28 cellular contexts compared by ENCODE assay signal in the genomic region with DNA sequence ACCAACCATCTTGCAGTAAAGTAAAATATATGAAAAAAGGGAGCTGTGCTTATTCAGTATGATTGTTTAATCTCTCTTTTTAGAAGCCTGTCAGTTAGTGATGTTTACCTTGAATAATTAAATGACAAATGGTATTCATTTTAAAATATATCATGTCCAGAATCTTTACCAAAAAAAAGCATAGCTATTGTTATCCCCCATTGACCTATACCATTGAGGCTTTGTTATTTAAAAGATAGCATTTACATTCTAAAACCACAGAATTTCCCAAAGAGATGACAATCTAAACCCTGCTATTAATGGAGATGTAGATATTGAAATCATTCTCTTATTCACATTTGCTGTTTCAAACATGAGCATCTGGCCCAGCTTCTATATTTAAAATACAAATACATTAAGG. TPM values are rescaled to one million over a fixed set of nuclear protein-coding genes. Genes with fewer than 3 reads are reported as not detected.
"Had no signal": no experiment of that assay in that cellular context is flagged by ENCODE, and none has a peak within 500 bp of the region (broad histone marks: within the 10 kb centered on the region; RNA-seq: fewer than 3 reads in every experiment).

No MANE protein-coding gene starts in this region.

- H3K36me3 ChIP-seq: esophagus squamous epithelium, gastrocnemius medialis, uterus had no signal

- H3K9me3 Mint-ChIP-seq: activated CD4-positive, alpha-beta T cell treated with anti-CD3 and anti-CD28 coated beads, Interleukin-2, amount 10 ng/mL, durations not matched to agents 7 days and 5 days; activated CD8-positive, alpha-beta T cell treated with anti-CD3 and anti-CD28 coated beads for 36 hours; activated naive CD8-positive, alpha-beta T cell treated with anti-CD3 and anti-CD28 coated beads for 36 hours; neural crest cell; T-helper 2 cell treated with Interferon-gamma antibody and Interleukin-4, amounts not matched to agents 5 μg/mL and 100 μg/mL, for 36 hours had no signal

- H3K36me3 Mint-ChIP-seq: activated CD8-positive, alpha-beta memory T cell treated with anti-CD3 and anti-CD28 coated beads, Interleukin-2, amount 10 ng/mL, durations not matched to agents 7 days and 5 days; activated naive CD8-positive, alpha-beta T cell treated with anti-CD3 and anti-CD28 coated beads for 36 hours; stimulated activated naive B cell treated with anti-CD40 and anti-IgM and Interleukin-4, amounts not matched to agents 10 μg/mL and 1 μg/mL and 100 μg/mL, for 72 hours had no signal

- H3K27ac ChIP-seq: coronary artery, esophagus squamous epithelium, gastrocnemius medialis, testis, uterus, VCaP had no signal

- DNase-seq: activated CD4-positive, alpha-beta T cell treated with anti-CD3 and anti-CD28 coated beads, Interleukin-2, amount 10 ng/mL, durations not matched to agents 7 days and 5 days; activated CD4-positive, CD25-positive, alpha-beta regulatory T cell treated with anti-CD3 and anti-CD28 coated beads, Interleukin-2, amount 50 U/mL, for 72 hours; activated CD8-positive, alpha-beta memory T cell treated with anti-CD3 and anti-CD28 coated beads, Interleukin-2, amount 10 ng/mL, durations not matched to agents 7 days and 5 days; activated CD8-positive, alpha-beta T cell treated with anti-CD3 and anti-CD28 coated beads for 36 hours; activated naive CD8-positive, alpha-beta T cell treated with anti-CD3 and anti-CD28 coated beads for 36 hours; activated T-cell treated with anti-CD3 and anti-CD28 coated beads for 4 hours; amniotic stem cell; endodermal cell; esophagus squamous epithelium; gastrocnemius medialis; hippocampal formation; left colon; stimulated activated CD4-positive, alpha-beta T cell treated with anti-CD3 and anti-CD28 coated beads, Interleukin-2, amount 100 ng/mL, for 48 hours; stimulated activated CD8-positive, alpha-beta memory T cell treated with anti-CD3 and anti-CD28 coated beads, Interleukin-4, amount 100 ng/mL, for 48 hours; stimulated activated naive B cell treated with anti-CD40 and anti-IgM and Interleukin-4, amounts not matched to agents 10 μg/mL and 1 μg/mL and 100 μg/mL, for 72 hours; testis; trophoblast cell; uterus had no signal

- H3K4me3 Mint-ChIP-seq: activated CD4-positive, alpha-beta T cell treated with anti-CD3 and anti-CD28 coated beads, Interleukin-2, amount 10 ng/mL, durations not matched to agents 7 days and 5 days; activated CD8-positive, alpha-beta memory T cell treated with anti-CD3 and anti-CD28 coated beads, Interleukin-2, amount 10 ng/mL, durations not matched to agents 7 days and 5 days; activated CD8-positive, alpha-beta T cell treated with anti-CD3 and anti-CD28 coated beads for 36 hours; activated naive CD8-positive, alpha-beta T cell treated with anti-CD3 and anti-CD28 coated beads for 36 hours; memory B cell; T-helper 2 cell treated with Interferon-gamma antibody and Interleukin-4, amounts not matched to agents 5 μg/mL and 100 μg/mL, for 36 hours had no signal

- H3K27ac Mint-ChIP-seq: activated CD4-positive, alpha-beta T cell treated with anti-CD3 and anti-CD28 coated beads, Interleukin-2, amount 10 ng/mL, durations not matched to agents 7 days and 5 days; activated CD8-positive, alpha-beta memory T cell treated with anti-CD3 and anti-CD28 coated beads, Interleukin-2, amount 10 ng/mL, durations not matched to agents 7 days and 5 days; activated CD8-positive, alpha-beta T cell treated with anti-CD3 and anti-CD28 coated beads for 36 hours; activated naive CD8-positive, alpha-beta T cell treated with anti-CD3 and anti-CD28 coated beads for 36 hours; endodermal cell; memory B cell; stimulated activated naive B cell treated with anti-CD40 and anti-IgM and Interleukin-4, amounts not matched to agents 10 μg/mL and 1 μg/mL and 100 μg/mL, for 72 hours; T-helper 2 cell treated with Interferon-gamma antibody and Interleukin-4, amounts not matched to agents 5 μg/mL and 100 μg/mL, for 36 hours had no signal

- FAIRE-seq: bronchial epithelial cell, keratinocyte had no signal

- H3K4me1 ChIP-seq: gastrocnemius medialis, testis had no signal

- H3K9me3 ChIP-seq: esophagus squamous epithelium, gastrocnemius medialis, testis, uterus had no signal

- H3K4me3 ChIP-seq: coronary artery, esophagus squamous epithelium, gastrocnemius medialis, testis, uterus had no signal

- ATAC-seq: activated CD8-positive, alpha-beta memory T cell treated with anti-CD3 and anti-CD28 coated beads, Interleukin-2, amount 10 ng/mL, durations not matched to agents 7 days and 5 days; activated CD8-positive, alpha-beta T cell treated with anti-CD3 and anti-CD28 coated beads for 36 hours; gastrocnemius medialis; left colon; stimulated activated naive B cell treated with anti-CD40 and anti-IgM and Interleukin-4, amounts not matched to agents 10 μg/mL and 1 μg/mL and 100 μg/mL, for 72 hours had no signal

- H3K27me3 ChIP-seq: testis had no signal

RNA-seq across cellular contexts. Expression of gene CNMD, which starts 2.2 kb away (rescaled TPM):
- total RNA-seq: activated CD4-positive, alpha-beta T cell treated with anti-CD3 and anti-CD28 coated beads, Interleukin-2, amount 10 ng/mL, durations not matched to agents 7 days and 5 days; activated CD8-positive, alpha-beta memory T cell treated with anti-CD3 and anti-CD28 coated beads, Interleukin-2, amount 10 ng/mL, durations not matched to agents 7 days and 5 days; activated CD8-positive, alpha-beta T cell treated with anti-CD3 and anti-CD28 coated beads for 36 hours; activated naive CD8-positive, alpha-beta T cell treated with anti-CD3 and anti-CD28 coated beads for 36 hours; bronchial epithelial cell; esophagus squamous epithelium; gastrocnemius medialis; left colon; lower leg skin; myocyte; osteocyte; uterus had no signal
- polyA plus RNA-seq: keratinocyte had no signal
